Comparison of ENCODE assay signal across 13 cellular contexts in genomic region chr2:205465791-205466190, GRCh38.
DNase-seq lines count a peak whose midpoint lies in the region; ATAC-seq and TF ChIP-seq lines count a peak whose summit lies in the region.
"Had no signal": no experiment of that assay in that cellular context is flagged by ENCODE, and none has a peak within 500 bp of the region (broad histone marks: within the 10 kb centered on the region; RNA-seq: fewer than 3 reads in every experiment).

No MANE protein-coding gene starts in this region.

- H3K27me3 Mint-ChIP-seq in endodermal cell (ENCODE audit: insufficient read depth): peaks cover 38% of the 10 kb centered on the region

- no peak overlapping the region for H3K4me3 Mint-ChIP-seq in endodermal cell

- peaks cover 21% of the 10 kb centered on the region for H3K4me1 Mint-ChIP-seq in endodermal cell

- H3K27me3 ChIP-seq in HUES48 (ENCODE audit: control insufficient read depth, insufficient read depth, low read length): no peaks in the 10 kb centered on the region
- no peaks in the 10 kb centered on the region for H3K27me3 ChIP-seq in endodermal cell (ENCODE audit: control insufficient read depth, insufficient read depth, low read length, poor library complexity, severe bottlenecking)
- no peaks in the 10 kb centered on the region for H3K27me3 ChIP-seq in iPS-20b (ENCODE audit: insufficient read depth, low read length)
- H3K27me3 ChIP-seq: BLaER1 had no signal

- no peaks in the 10 kb centered on the region for H3K9me3 Mint-ChIP-seq in endodermal cell

- 42% methylated on average over 3 of the region's 3 CpGs; no CpG with 5 or more reads in 1 of the 2 experiments for WGBS in endodermal cell (ENCODE audit: insufficient coverage in 1 of 2, insufficient read length in 1 of 2), 2 experiments

- H3K36me3 Mint-ChIP-seq in endodermal cell (ENCODE audit: low read depth): no peaks in the 10 kb centered on the region

- H3K4me1 ChIP-seq in HUES48 (ENCODE audit: control insufficient read depth, insufficient read depth, low read length) (peaks cover 53% of the 10 kb centered on the region), endodermal cell (ENCODE audit: control insufficient read depth, insufficient read depth, low read length) (peaks cover 5% of the 10 kb centered on the region), iPS-20b (ENCODE audit: insufficient read depth, low read length) (peaks cover 38% of the 10 kb centered on the region)
- H3K4me1 ChIP-seq: BLaER1 had no signal

- ATAC-seq in GM19324 (IDR thresholded peaks at IDR 0.05; ENCODE audit: low FRiP score, unreplicated experiment): no peak
- no peak for ATAC-seq in HG02571 (IDR thresholded peaks at IDR 0.05; ENCODE audit: unreplicated experiment)
- ATAC-seq: GM12878 had no signal

- TF ChIP-seq CTCF in endodermal cell (conservative IDR thresholded peaks at IDR 0.05): no peak

- H3K27ac ChIP-seq in HUES48 (ENCODE audit: low read depth, low read length): peak overlapping the region; percentile 70
- H3K27ac ChIP-seq in endodermal cell (ENCODE audit: low read depth, low read length): no peak overlapping the region
- H3K27ac ChIP-seq in iPS-20b (ENCODE audit: low read length): no peak overlapping the region
- H3K27ac ChIP-seq: BLaER1 had no signal

- H3K4me3 ChIP-seq in HUES48 (ENCODE audit: low read depth, low read length): peak overlapping the region; percentile 12; the same call in 1 of the 2 replicates
- H3K4me3 ChIP-seq in endodermal cell (ENCODE audit: low read length): no peak overlapping the region
- H3K4me3 ChIP-seq in iPS-20b (ENCODE audit: low read length): peak overlapping the region; percentile 19; the same call in 1 of the 2 replicates
- H3K4me3 ChIP-seq: BLaER1, GM12878 had no signal

- H3K36me3 ChIP-seq in HUES48 (ENCODE audit: control insufficient read depth, insufficient read depth, low read length) (no peaks in the 10 kb centered on the region), endodermal cell (ENCODE audit: control insufficient read depth, insufficient read depth, low read length) (no peaks in the 10 kb centered on the region), iPS-20b (ENCODE audit: insufficient read depth, low read depth, low read length) (no peaks in the 10 kb centered on the region)
- H3K36me3 ChIP-seq: BLaER1 had no signal

- peak; percentile 3 for DNase-seq in ELF-1 (ENCODE audit: low read depth, low spot score)
- peak; percentile 55 for DNase-seq in endodermal cell
- DNase-seq in activated CD8-positive, alpha-beta memory T cell treated with anti-CD3 and anti-CD28 coated beads, Interleukin-2, amount 50 U/mL, for 4 hours: no peak
- DNase-seq in dermis blood vessel endothelial cell: no peak
- DNase-seq: 8988T, AML-193, DMS53 had no signal

- no peaks in the 10 kb centered on the region for H3K9me3 ChIP-seq in HUES48 (ENCODE audit: control insufficient read depth, insufficient read depth, low read length)
- no peaks in the 10 kb centered on the region for H3K9me3 ChIP-seq in endodermal cell (ENCODE audit: control insufficient read depth, low read length)
- no peaks in the 10 kb centered on the region for H3K9me3 ChIP-seq in iPS-20b (ENCODE audit: insufficient read depth, low read depth, low read length)
- H3K9me3 ChIP-seq: BLaER1 had no signal

- H3K9ac ChIP-seq in HUES48 (ENCODE audit: low read depth, low read length) (no peak overlapping the region), endodermal cell (ENCODE audit: extremely low read depth, low read length, poor library complexity, severe bottlenecking) (no peak overlapping the region), iPS-20b (ENCODE audit: low read depth, low read length) (no peak overlapping the region)
- H3K9ac ChIP-seq: BLaER1 had no signal

- no peak overlapping the region for H3K27ac Mint-ChIP-seq in endodermal cell

Comparison
In these comparisons a context has a peak if more than half of its experiments do, and no peak if none do; other contexts are left out.
1. DNase-seq: peak in ELF-1 (single experiment) and endodermal cell (single experiment); none in activated CD8-positive, alpha-beta memory T cell treated with anti-CD3 and anti-CD28 coated beads, Interleukin-2, amount 50 U/mL, for 4 hours (single experiment) and dermis blood vessel endothelial cell (single experiment).